Comparison of ENCODE assay signal across 25 cellular contexts in the genomic region with DNA sequence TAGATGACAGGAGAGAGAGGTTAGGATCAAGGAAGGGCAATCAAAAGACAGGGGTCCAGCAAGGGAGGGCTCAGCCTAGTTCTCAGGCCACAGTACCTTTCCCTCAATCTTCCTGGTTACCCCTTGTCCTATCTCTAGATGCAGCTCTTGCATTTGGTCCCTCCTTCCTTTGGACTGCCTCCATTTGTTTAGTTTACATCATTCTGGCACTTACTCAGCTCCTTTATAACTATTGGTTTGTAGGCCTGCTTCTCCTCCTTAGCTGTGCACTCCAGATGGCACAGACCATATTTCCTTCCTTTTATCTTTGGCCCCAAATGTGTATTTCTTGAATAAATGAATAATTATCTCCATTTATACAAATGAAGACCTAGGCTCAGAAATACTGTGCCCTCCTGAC.
"Had no signal": no experiment of that assay in that cellular context is flagged by ENCODE, and none has a peak within 500 bp of the region (broad histone marks: within the 10 kb centered on the region; RNA-seq: fewer than 3 reads in every experiment).

No MANE protein-coding gene starts in this region.

- ATAC-seq: activated CD4-positive, CD25-positive, alpha-beta regulatory T cell treated with anti-CD3 and anti-CD28 coated beads, Interleukin-2, amount 50 U/mL, for 24 hours; activated CD8-positive, alpha-beta T cell treated with anti-CD3 and anti-CD28 coated beads, Interleukin-2, amount 10 ng/mL, durations not matched to agents 7 days and 5 days; left cardiac atrium; natural killer cell treated with Interleukin-12 subunit alpha and Interleukin-12 subunit beta and Interleukin-15 and Interleukin-18, amount 100 ng/mL, for 72 hours; right cardiac atrium; T-cell had no signal

- H3K9me3 Mint-ChIP-seq: activated CD4-positive, alpha-beta T cell treated with anti-CD3 and anti-CD28 coated beads, Interleukin-2, amount 10 ng/mL, durations not matched to agents 24 days and 14 days; activated T-helper 1 cell treated with anti-CD3 and anti-CD28 coated beads, Interleukin-12 subunit alpha, Interleukin-12 subunit beta, Interleukin-2, Interleukin-4 antibody, amounts not matched to agents 30 ng/mL and 10 ng/mL and 1 ng/mL, durations not matched to agents 14 hours and 24 hours and 36 hours; memory B cell; natural killer cell treated with Interleukin-12 subunit alpha and Interleukin-12 subunit beta and Interleukin-15 and Interleukin-18, amount 100 ng/mL, for 72 hours; stimulated activated naive CD8-positive, alpha-beta T cell treated with anti-CD3 and anti-CD28 coated beads, Interleukin-15, Interleukin-2, amounts not matched to agents 100 ng/mL and 50 ng/mL, for 24 hours; T-cell; T-helper 2 cell treated with Interferon-gamma antibody and Interleukin-4, amounts not matched to agents 5 μg/mL and 100 μg/mL, for 36 hours had no signal

- H3K36me3 Mint-ChIP-seq: brain; memory B cell; natural killer cell treated with Interleukin-12 subunit alpha and Interleukin-12 subunit beta and Interleukin-15 and Interleukin-18, amount 100 ng/mL, for 72 hours; T-cell had no signal

- H3K9me3 ChIP-seq: ovary, tibial artery had no signal

- H3K36me3 ChIP-seq: ovary, tibial artery had no signal

- H3K27ac ChIP-seq: ovary, tibial artery, VCaP had no signal

- H3K27ac Mint-ChIP-seq: activated CD4-positive, alpha-beta T cell treated with anti-CD3 and anti-CD28 coated beads, Interleukin-2, amount 10 ng/mL, durations not matched to agents 24 days and 14 days; activated CD8-positive, alpha-beta T cell treated with anti-CD3 and anti-CD28 coated beads, Interleukin-2, amount 10 ng/mL, durations not matched to agents 7 days and 5 days; activated T-helper 1 cell treated with anti-CD3 and anti-CD28 coated beads, Interleukin-12 subunit alpha, Interleukin-12 subunit beta, Interleukin-2, Interleukin-4 antibody, amounts not matched to agents 30 ng/mL and 10 ng/mL and 1 ng/mL, durations not matched to agents 14 hours and 24 hours and 36 hours; memory B cell; natural killer cell treated with Interleukin-12 subunit alpha and Interleukin-12 subunit beta and Interleukin-15 and Interleukin-18, amount 100 ng/mL, for 72 hours; stimulated activated naive CD8-positive, alpha-beta T cell treated with anti-CD3 and anti-CD28 coated beads, Interleukin-15, Interleukin-2, amounts not matched to agents 100 ng/mL and 50 ng/mL, for 24 hours; T-cell; T-helper 2 cell treated with Interferon-gamma antibody and Interleukin-4, amounts not matched to agents 5 μg/mL and 100 μg/mL, for 36 hours had no signal

- DNase-seq: activated CD4-positive, alpha-beta T cell treated with anti-CD3 and anti-CD28 coated beads, Interleukin-2, amount 10 ng/mL, durations not matched to agents 24 days and 14 days; activated CD8-positive, alpha-beta T cell treated with anti-CD3 and anti-CD28 coated beads, Interleukin-2, amount 10 ng/mL, durations not matched to agents 7 days and 5 days; activated gamma-delta T cell; activated naive CD4-positive, alpha-beta T cell treated with anti-CD3 and anti-CD28 coated beads, Interleukin-2, amount 50 U/mL, for 16 hours; aorta; central memory CD4-positive, alpha-beta T cell; dermis blood vessel endothelial cell; effector CD8-positive, alpha-beta T cell; glutamatergic neuron; hippocampal formation; left cardiac atrium; ovary; right cardiac atrium; stimulated activated CD4-positive, alpha-beta T cell treated with anti-CD3 and anti-CD28 coated beads, Interleukin-12 subunit alpha, Interleukin-12 subunit beta, amount 100 ng/mL, for 4 hours; substantia nigra; T-cell; tibial artery had no signal

- H3K4me3 ChIP-seq: ovary, tibial artery had no signal

- H3K27me3 ChIP-seq: ovary, tibial artery had no signal
